Comparison of ENCODE assay signal across 19 cellular contexts in genomic region chr20:47032969-47033578, GRCh38.
"Had no signal": no experiment of that assay in that cellular context is flagged by ENCODE, and none has a peak within 500 bp of the region (broad histone marks: within the 10 kb centered on the region; RNA-seq: fewer than 3 reads in every experiment).

No MANE protein-coding gene starts in this region.

- H3K4me1 ChIP-seq: body of pancreas, suprapubic skin had no signal

- H3K27ac Mint-ChIP-seq: activated naive CD8-positive, alpha-beta T cell treated with anti-CD3 and anti-CD28 coated beads for 36 hours; effector memory CD8-positive, alpha-beta T cell; memory B cell; naive thymus-derived CD8-positive, alpha-beta T cell; type B pancreatic cell had no signal

- H3K4me3 ChIP-seq: body of pancreas, gastroesophageal sphincter, right atrium auricular region, suprapubic skin had no signal

- H3K4me1 Mint-ChIP-seq: activated naive CD8-positive, alpha-beta T cell treated with anti-CD3 and anti-CD28 coated beads for 36 hours; memory B cell; naive thymus-derived CD8-positive, alpha-beta T cell had no signal

- H3K27ac ChIP-seq: body of pancreas, epithelial cell of prostate, gastroesophageal sphincter, right atrium auricular region, suprapubic skin had no signal

- ATAC-seq: body of pancreas; effector memory CD8-positive, alpha-beta T cell; gastroesophageal sphincter; naive thymus-derived CD8-positive, alpha-beta T cell; stimulated activated naive CD8-positive, alpha-beta T cell treated with anti-CD3 and anti-CD28 coated beads, Interleukin-15, Interleukin-2, amounts not matched to agents 100 U/mL and 50 U/mL, for 24 hours had no signal

- H3K27me3 Mint-ChIP-seq: type B pancreatic cell had no signal

- H3K4me3 Mint-ChIP-seq: activated naive CD8-positive, alpha-beta T cell treated with anti-CD3 and anti-CD28 coated beads for 36 hours; effector memory CD8-positive, alpha-beta T cell; memory B cell; naive thymus-derived CD8-positive, alpha-beta T cell; type B pancreatic cell had no signal

- H3K36me3 ChIP-seq: gastroesophageal sphincter, right atrium auricular region, suprapubic skin had no signal

- FAIRE-seq: islet of Langerhans had no signal

- H3K9me3 Mint-ChIP-seq: effector memory CD8-positive, alpha-beta T cell had no signal

- H3K27me3 ChIP-seq: body of pancreas, gastroesophageal sphincter, right atrium auricular region, suprapubic skin had no signal

- H3K36me3 Mint-ChIP-seq: activated naive CD8-positive, alpha-beta T cell treated with anti-CD3 and anti-CD28 coated beads for 36 hours had no signal

- DNase-seq: activated CD4-positive, alpha-beta T cell treated with anti-CD3 and anti-CD28 coated beads, Interleukin-2, amount 50 U/mL, for 1 hour; activated CD8-positive, alpha-beta memory T cell treated with anti-CD3 and anti-CD28 coated beads for 24 hours; activated gamma-delta T cell treated with Interleukin-2 at 50 U/mL for 16 hours; activated naive CD8-positive, alpha-beta T cell treated with anti-CD3 and anti-CD28 coated beads for 36 hours; amygdala; body of pancreas; dermis blood vessel endothelial cell; effector memory CD8-positive, alpha-beta T cell; naive thymus-derived CD8-positive, alpha-beta T cell; posterior cingulate gyrus; stimulated activated naive CD8-positive, alpha-beta T cell treated with anti-CD3 and anti-CD28 coated beads, Interleukin-15, Interleukin-2, amounts not matched to agents 100 U/mL and 50 U/mL, for 24 hours; SW 1271 had no signal
